Comparison of ENCODE assay signal across 26 cellular contexts in the genomic region with DNA sequence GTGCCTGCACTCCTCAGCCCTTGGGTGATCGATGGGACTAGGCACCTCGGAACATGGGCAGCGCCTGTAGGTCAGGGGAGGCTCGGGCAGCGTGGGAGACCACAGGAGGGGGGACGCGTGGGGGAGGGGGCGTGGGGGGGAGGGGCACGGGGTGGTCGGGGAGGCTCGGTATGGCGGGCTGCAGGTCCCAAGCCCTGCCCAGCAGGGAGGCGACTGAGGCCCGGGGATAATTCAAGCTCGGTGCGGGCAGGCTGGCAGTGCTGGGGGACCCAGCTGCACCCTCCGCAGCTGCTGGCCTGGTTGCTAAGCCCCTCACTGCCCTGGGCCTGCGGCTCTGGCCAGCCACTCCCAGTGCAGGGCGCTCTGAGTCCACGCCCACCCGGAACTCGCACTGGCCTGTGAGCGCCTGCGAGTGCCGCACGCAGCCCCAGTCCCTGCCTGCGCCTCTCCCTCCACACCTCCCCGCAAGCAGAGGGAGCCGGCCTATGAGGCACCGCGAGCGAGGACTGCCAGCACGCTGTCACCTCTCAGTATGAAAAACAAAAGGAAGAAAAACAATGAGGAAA.
"Had no signal": no experiment of that assay in that cellular context is flagged by ENCODE, and none has a peak within 500 bp of the region (broad histone marks: within the 10 kb centered on the region; RNA-seq: fewer than 3 reads in every experiment).

No MANE protein-coding gene starts in this region.

- H3K4me3 ChIP-seq: left lung, lower lobe of right lung, pancreas, prostate gland, right lobe of liver, smooth muscle cell, stomach, thoracic aorta, tibial artery, upper lobe of right lung had no signal

- H3K36me3 Mint-ChIP-seq: naive B cell; natural killer cell; stimulated activated naive B cell treated with anti-CD40 and anti-IgM and Interleukin-4, amounts not matched to agents 10 μg/mL and 1 μg/mL and 100 μg/mL, for 72 hours had no signal

- H3K27ac Mint-ChIP-seq: naive B cell; natural killer cell; stimulated activated naive B cell treated with anti-CD40 and anti-IgM and Interleukin-4, amounts not matched to agents 10 μg/mL and 1 μg/mL and 100 μg/mL, for 72 hours had no signal

- H3K36me3 ChIP-seq: left lung, lower lobe of right lung, pancreas, prostate gland, right lobe of liver, stomach, thoracic aorta, tibial artery, upper lobe of right lung had no signal

- H3K4me1 ChIP-seq: left lung, lower lobe of right lung, prostate gland, right lobe of liver, stomach, tibial artery, upper lobe of right lung had no signal

- DNase-seq: hippocampal formation; kidney glomerular epithelial cell; left colon; lower lobe of right lung; mammary epithelial cell; mesenchymal stem cell; naive B cell; natural killer cell; nucleus accumbens; retina; right lobe of liver; stimulated activated CD4-positive, alpha-beta T cell treated with anti-CD3 and anti-CD28 coated beads, Interleukin-12 subunit alpha, Interleukin-12 subunit beta, amount 100 ng/mL, for 4 hours; stimulated activated CD4-positive, alpha-beta T cell treated with anti-CD3 and anti-CD28 coated beads, Interleukin-15, amount 100 ng/mL, for 24 hours; stimulated activated CD4-positive, alpha-beta T cell treated with anti-CD3 and anti-CD28 coated beads, Interleukin-2, amount 100 ng/mL, for 24 hours; stimulated activated CD4-positive, alpha-beta T cell treated with anti-CD3 and anti-CD28 coated beads, Interleukin-4, amount 100 ng/mL, for 1 hour; stimulated activated naive B cell treated with anti-CD40 and anti-IgM and Interleukin-4, amounts not matched to agents 10 μg/mL and 1 μg/mL and 100 μg/mL, for 72 hours; stimulated activated naive CD8-positive, alpha-beta T cell treated with anti-CD3 and anti-CD28 coated beads, Interleukin-15, Interleukin-2, amounts not matched to agents 100 U/mL and 50 U/mL, for 24 hours; stomach; trophoblast cell; upper lobe of right lung had no signal

- H3K4me1 Mint-ChIP-seq: naive B cell; natural killer cell; stimulated activated naive B cell treated with anti-CD40 and anti-IgM and Interleukin-4, amounts not matched to agents 10 μg/mL and 1 μg/mL and 100 μg/mL, for 72 hours had no signal

- ATAC-seq: left colon; left lung; natural killer cell; pancreas; right lobe of liver; stimulated activated naive B cell treated with anti-CD40 and anti-IgM and Interleukin-4, amounts not matched to agents 10 μg/mL and 1 μg/mL and 100 μg/mL, for 72 hours; stimulated activated naive CD8-positive, alpha-beta T cell treated with anti-CD3 and anti-CD28 coated beads, Interleukin-15, Interleukin-2, amounts not matched to agents 100 U/mL and 50 U/mL, for 24 hours; upper lobe of right lung had no signal

- H3K4me3 Mint-ChIP-seq: naive B cell; natural killer cell; stimulated activated naive B cell treated with anti-CD40 and anti-IgM and Interleukin-4, amounts not matched to agents 10 μg/mL and 1 μg/mL and 100 μg/mL, for 72 hours had no signal

- H3K27ac ChIP-seq: left lung, lower lobe of right lung, pancreas, prostate gland, right lobe of liver, stomach, thoracic aorta, tibial artery, upper lobe of right lung had no signal

- H3K27me3 Mint-ChIP-seq: naive B cell; stimulated activated naive B cell treated with anti-CD40 and anti-IgM and Interleukin-4, amounts not matched to agents 10 μg/mL and 1 μg/mL and 100 μg/mL, for 72 hours had no signal

- H3K27me3 ChIP-seq: left lung, pancreas, right lobe of liver, stomach, tibial artery, upper lobe of right lung had no signal

- H3K9me3 ChIP-seq: lower lobe of right lung, pancreas, prostate gland, right lobe of liver, upper lobe of right lung had no signal
